In the genomic region with DNA sequence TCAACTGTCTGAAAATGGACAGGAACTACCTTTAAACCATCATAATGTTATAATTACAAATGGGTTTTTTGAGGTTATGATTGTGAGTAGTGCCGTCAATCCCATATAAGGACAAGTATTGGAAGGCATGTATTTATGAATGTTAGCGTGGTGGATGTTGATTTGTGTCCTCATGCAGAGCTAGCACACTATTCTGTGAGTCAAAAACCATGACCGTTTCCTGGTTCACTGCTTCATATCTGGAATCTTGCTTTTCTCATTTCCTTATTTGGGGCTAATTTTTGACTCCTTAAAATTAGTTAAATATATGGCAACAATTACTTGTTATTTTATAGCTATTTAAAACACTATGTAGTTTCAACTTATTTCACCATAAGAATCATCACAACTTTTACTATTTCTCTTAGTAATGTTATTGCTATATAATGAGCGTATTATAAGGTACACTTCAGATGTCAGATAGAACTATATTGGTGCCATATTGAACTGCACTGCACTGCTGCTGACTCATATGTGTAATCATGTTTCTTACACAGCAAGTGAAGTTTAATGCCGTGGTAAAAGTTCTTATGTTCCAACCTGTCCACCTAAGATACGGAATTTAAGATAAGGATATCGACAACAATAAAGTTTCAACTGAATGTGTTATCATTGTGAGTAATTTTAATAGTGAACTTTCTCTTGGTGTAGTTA, we compare ENCODE assay signal across 16 cellular contexts.
DNase-seq lines count a peak whose midpoint lies in the region; ATAC-seq and TF ChIP-seq lines count a peak whose summit lies in the region.
"Had no signal": no experiment of that assay in that cellular context is flagged by ENCODE, and none has a peak within 500 bp of the region (broad histone marks: within the 10 kb centered on the region; RNA-seq: fewer than 3 reads in every experiment).

No MANE protein-coding gene starts in this region.

- peak; percentile 84 for ATAC-seq in GM18867 (IDR thresholded peaks at IDR 0.05; ENCODE audit: unreplicated experiment)
- peak; percentile 88 for ATAC-seq in GM21515 (IDR thresholded peaks at IDR 0.05; ENCODE audit: unreplicated experiment)
- peak; percentile 89 for ATAC-seq in HG03025 (IDR thresholded peaks at IDR 0.05; ENCODE audit: low FRiP score, unreplicated experiment)
- ATAC-seq: activated T-cell treated with anti-CD3 and anti-CD28 coated beads, Interleukin-2, amount 50 U/mL, for 4 hours had no signal

- H3K4me3 ChIP-seq in OCI-LY3 (ENCODE audit: low read length), result peak overlapping the region; percentile 31
- H3K4me3 ChIP-seq: BLaER1 treated with 17β-estradiol and CSF1 and Interleukin-3, amounts not matched to agents 10 nM and 100 nM had no signal

- H3K27me3 Mint-ChIP-seq in osteocyte (ENCODE audit: unreplicated experiment), result no peaks in the 10 kb centered on the region
- H3K27me3 Mint-ChIP-seq: memory B cell; stimulated activated naive CD8-positive, alpha-beta T cell treated with anti-CD3 and anti-CD28 coated beads, Interleukin-15, Interleukin-2, amounts not matched to agents 100 ng/mL and 50 ng/mL, for 24 hours had no signal

- no peak overlapping the region for H2AFZ ChIP-seq in OCI-LY3 (ENCODE audit: low read depth, low read length)

- peak overlapping the region; percentile 48 for H3K4me2 ChIP-seq in OCI-LY3 (ENCODE audit: low read length)

- H3K9me3 ChIP-seq in OCI-LY3 (ENCODE audit: insufficient read depth, low read length), result no peaks in the 10 kb centered on the region
- H3K9me3 ChIP-seq: BLaER1 treated with 17β-estradiol and CSF1 and Interleukin-3, amounts not matched to agents 10 nM and 100 nM had no signal

- H3K9me3 Mint-ChIP-seq in osteocyte (ENCODE audit: unreplicated experiment), result no peaks in the 10 kb centered on the region
- H3K9me3 Mint-ChIP-seq: activated T-cell treated with anti-CD3 and anti-CD28 coated beads, Interleukin-2, amount 50 U/mL, for 4 hours; stimulated activated naive CD8-positive, alpha-beta T cell treated with anti-CD3 and anti-CD28 coated beads, Interleukin-15, Interleukin-2, amounts not matched to agents 100 ng/mL and 50 ng/mL, for 24 hours had no signal

- H3K36me3 ChIP-seq in OCI-LY3 (replicated peaks; ENCODE audit: low read depth, low read length), result no peaks in the 10 kb centered on the region
- H3K36me3 ChIP-seq: WERI-Rb-1 had no signal

- H3K36me3 Mint-ChIP-seq in osteocyte (ENCODE audit: unreplicated experiment), result no peaks in the 10 kb centered on the region

- TF ChIP-seq CTCF in OCI-LY3 (IDR thresholded peaks at IDR 0.05; ENCODE audit: low read depth, low read length) (no peak), osteocyte (IDR thresholded peaks at IDR 0.05) (no peak)

- no peaks in the 10 kb centered on the region for H3K27me3 ChIP-seq in OCI-LY3 (ENCODE audit: low read depth, low read length)
- H3K27me3 ChIP-seq: BLaER1 treated with 17β-estradiol and CSF1 and Interleukin-3, amounts not matched to agents 10 nM and 100 nM had no signal

- no peak overlapping the region for H3K27ac Mint-ChIP-seq in osteocyte (ENCODE audit: unreplicated experiment)
- H3K27ac Mint-ChIP-seq: memory B cell; stimulated activated naive CD8-positive, alpha-beta T cell treated with anti-CD3 and anti-CD28 coated beads, Interleukin-15, Interleukin-2, amounts not matched to agents 100 ng/mL and 50 ng/mL, for 24 hours had no signal

- no peaks in the 10 kb centered on the region for H4K20me1 ChIP-seq in OCI-LY3 (ENCODE audit: insufficient read depth, low read length)
- H4K20me1 ChIP-seq: BLaER1 treated with 17β-estradiol and CSF1 and Interleukin-3, amounts not matched to agents 10 nM and 100 nM had no signal

- H3K4me1 Mint-ChIP-seq in osteocyte (ENCODE audit: unreplicated experiment), result no peaks in the 10 kb centered on the region

- no peaks in the 10 kb centered on the region for H3K79me2 ChIP-seq in OCI-LY3 (ENCODE audit: low read length)

- no peak overlapping the region for H3K4me3 Mint-ChIP-seq in osteocyte (ENCODE audit: unreplicated experiment)
- H3K4me3 Mint-ChIP-seq: activated T-cell treated with anti-CD3 and anti-CD28 coated beads, Interleukin-2, amount 50 U/mL, for 4 hours; memory B cell; stimulated activated naive CD8-positive, alpha-beta T cell treated with anti-CD3 and anti-CD28 coated beads, Interleukin-15, Interleukin-2, amounts not matched to agents 100 ng/mL and 50 ng/mL, for 24 hours had no signal

- peaks cover 32% of the 10 kb centered on the region for H3K4me1 ChIP-seq in OCI-LY3 (ENCODE audit: low read length)

- DNase-seq in T1000 (lab: John Stamatoyannopoulos, UW) (no peak), DMS 273 (lab: John Stamatoyannopoulos, UW; ENCODE audit: unreplicated experiment) (no peak), osteocyte (ENCODE audit: extremely low spot score, unreplicated experiment) (no peak), NCI-H128 (lab: John Stamatoyannopoulos, UW; ENCODE audit: unreplicated experiment) (no peak)
- DNase-seq: activated T-cell treated with anti-CD3 and anti-CD28 coated beads, Interleukin-2, amount 50 U/mL, for 4 hours; GDM1; hippocampal formation; stimulated activated CD4-positive, alpha-beta T cell treated with anti-CD3 and anti-CD28 coated beads, Interleukin-2, amount 100 ng/mL, for 48 hours; WERI-Rb-1 had no signal

- H3K9ac ChIP-seq in OCI-LY3 (ENCODE audit: low read length), result peak overlapping the region; percentile 7; the same call in 1 of the 2 replicates
- H3K9ac ChIP-seq: BLaER1 treated with 17β-estradiol and CSF1 and Interleukin-3, amounts not matched to agents 10 nM and 100 nM had no signal

- peak overlapping the region; percentile 34 for H3K27ac ChIP-seq in OCI-LY3 (ENCODE audit: low read length)
- H3K27ac ChIP-seq: BLaER1 treated with 17β-estradiol and CSF1 and Interleukin-3, amounts not matched to agents 10 nM and 100 nM; WERI-Rb-1 had no signal
